In genomic region chr17:28381141-28381825, GRCh38 we compare ENCODE assay signal across 1 cellular context.
A peak's percentile ranks its signal among the peaks of the same experiment; 100 is the strongest.
TF ChIP-seq lines count a peak whose summit lies in the region.

No MANE protein-coding gene starts in this region.

TF ChIP-seq in K562, 482 proteins besides CTCF, POLR2A, EP300 and RAD21:
- TF ChIP-seq L3MBTL2 (IDR thresholded peaks at IDR 0.05) = peak; percentile 32; the same call in 1 of the 2 replicates
- TF ChIP-seq, protein P1, sequence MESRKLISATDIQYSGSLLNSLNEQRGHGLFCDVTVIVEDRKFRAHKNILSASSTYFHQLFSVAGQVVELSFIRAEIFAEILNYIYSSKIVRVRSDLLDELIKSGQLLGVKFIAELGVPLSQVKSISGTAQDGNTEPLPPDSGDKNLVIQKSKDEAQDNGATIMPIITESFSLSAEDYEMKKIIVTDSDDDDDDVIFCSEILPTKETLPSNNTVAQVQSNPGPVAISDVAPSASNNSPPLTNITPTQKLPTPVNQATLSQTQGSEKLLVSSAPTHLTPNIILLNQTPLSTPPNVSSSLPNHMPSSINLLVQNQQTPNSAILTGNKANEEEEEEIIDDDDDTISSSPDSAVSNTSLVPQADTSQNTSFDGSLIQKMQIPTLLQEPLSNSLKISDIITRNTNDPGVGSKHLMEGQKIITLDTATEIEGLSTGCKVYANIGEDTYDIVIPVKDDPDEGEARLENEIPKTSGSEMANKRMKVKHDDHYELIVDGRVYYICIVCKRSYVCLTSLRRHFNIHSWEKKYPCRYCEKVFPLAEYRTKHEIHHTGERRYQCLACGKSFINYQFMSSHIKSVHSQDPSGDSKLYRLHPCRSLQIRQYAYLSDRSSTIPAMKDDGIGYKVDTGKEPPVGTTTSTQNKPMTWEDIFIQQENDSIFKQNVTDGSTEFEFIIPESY (CRISPR knock-in tag; IDR thresholded peaks at IDR 0.05) = peak; percentile 85
- no peak for TF ChIP-seq ZNF436 (CRISPR knock-in tag; IDR thresholded peaks at IDR 0.05)
- TF ChIP-seq, protein P2, sequence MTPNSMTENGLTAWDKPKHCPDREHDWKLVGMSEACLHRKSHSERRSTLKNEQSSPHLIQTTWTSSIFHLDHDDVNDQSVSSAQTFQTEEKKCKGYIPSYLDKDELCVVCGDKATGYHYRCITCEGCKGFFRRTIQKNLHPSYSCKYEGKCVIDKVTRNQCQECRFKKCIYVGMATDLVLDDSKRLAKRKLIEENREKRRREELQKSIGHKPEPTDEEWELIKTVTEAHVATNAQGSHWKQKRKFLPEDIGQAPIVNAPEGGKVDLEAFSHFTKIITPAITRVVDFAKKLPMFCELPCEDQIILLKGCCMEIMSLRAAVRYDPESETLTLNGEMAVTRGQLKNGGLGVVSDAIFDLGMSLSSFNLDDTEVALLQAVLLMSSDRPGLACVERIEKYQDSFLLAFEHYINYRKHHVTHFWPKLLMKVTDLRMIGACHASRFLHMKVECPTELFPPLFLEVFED (CRISPR knock-in tag; conservative IDR thresholded peaks at IDR 0.05) = no peak
